In the genomic region with DNA sequence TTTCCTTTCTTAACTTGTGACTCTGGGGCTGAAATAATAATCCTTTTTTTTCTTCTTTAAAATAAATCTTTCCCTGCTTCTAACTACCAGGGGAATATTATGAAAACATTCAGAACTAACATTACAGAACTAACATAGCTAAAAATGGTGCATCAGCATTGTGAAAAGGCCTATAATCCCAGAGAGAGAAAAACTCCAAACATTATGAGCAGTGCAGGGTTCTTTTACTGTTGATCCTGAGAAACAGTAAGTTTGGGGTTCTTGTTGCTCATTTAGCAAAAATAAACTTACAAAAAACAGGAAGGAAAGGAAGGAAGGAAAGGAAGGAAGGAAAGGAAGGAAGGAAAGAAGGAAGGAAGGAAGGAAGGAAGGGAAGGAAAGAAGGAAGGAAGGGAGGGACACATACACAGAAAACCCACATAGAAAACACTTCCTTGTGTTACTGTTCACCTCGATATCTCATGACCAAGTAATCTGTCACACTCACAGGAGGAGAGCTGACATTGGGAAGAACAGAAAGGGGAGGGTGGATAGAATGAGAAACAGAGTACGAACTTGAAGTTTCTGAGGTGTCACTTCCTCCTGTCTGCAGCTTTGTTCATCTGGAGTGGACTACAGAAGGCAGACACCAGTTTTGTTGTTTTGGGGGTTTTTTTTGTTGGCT, we compare ENCODE assay signal across 10 cellular contexts. TPM values are rescaled to one million over a fixed set of nuclear protein-coding genes. Genes with fewer than 3 reads are reported as not detected.
DNase-seq lines count a peak whose midpoint lies in the region; ATAC-seq, FAIRE-seq and TF ChIP-seq lines count a peak whose summit lies in the region.
"Had no signal": no experiment of that assay in that cellular context is flagged by ENCODE, and none has a peak within 500 bp of the region (broad histone marks: within the 10 kb centered on the region; RNA-seq: fewer than 3 reads in every experiment).

No MANE protein-coding gene starts in this region.

- no peaks in the 10 kb centered on the region for H4K20me1 ChIP-seq in H1 (replicated peaks in 1 of 2; ENCODE audit: control insufficient read depth in 1 of 2, insufficient read depth in 2 of 2, low read length in 2 of 2)

- no peaks in the 10 kb centered on the region for H3K27me3 ChIP-seq in H1 (replicated peaks in 1 of 4; ENCODE audit: control insufficient read depth in 3 of 4, extremely low read depth in 1 of 4, insufficient read depth in 3 of 4, low read length in 3 of 4)
- no peaks in the 10 kb centered on the region for H3K27me3 ChIP-seq in aorta (ENCODE audit: control insufficient read depth in 1 of 2, insufficient read depth in 2 of 2, low read length in 1 of 2)

- intact Hi-C loops in natural killer cell (cut with micrococcal nuclease), result no loop called here
- intact Hi-C loops in aorta (cut with DNase I), result no loop called here

- TF ChIP-seq POLR2A in H1 (IDR thresholded peaks at IDR 0.05; ENCODE audit: control extremely low read depth in 1 of 2, low read depth in 2 of 2, low read length in 2 of 2), result no peak

- H3K9ac ChIP-seq in H1 (replicated peaks in 1 of 4; ENCODE audit: extremely low read depth in 1 of 4, low read depth in 3 of 4, low read length in 3 of 4), result no peak overlapping the region

- no peak for FAIRE-seq in H1 (lab: Jason Lieb, UNC)
- FAIRE-seq: colon had no signal

- TF ChIP-seq CTCF in natural killer cell (IDR thresholded peaks at IDR 0.05) (no peak), H1 (IDR thresholded peaks at IDR 0.05; ENCODE audit: control extremely low read depth in 1 of 3, insufficient read depth in 1 of 3, low read depth in 1 of 3, low read length in 3 of 3) (no peak)

- no peak overlapping the region for H2BK120ac ChIP-seq in H1 (replicated peaks; ENCODE audit: low read depth, low read length)

- no peaks in the 10 kb centered on the region for H3K9me3 Mint-ChIP-seq in natural killer cell
- H3K9me3 Mint-ChIP-seq in natural killer cell treated with Interleukin-12 subunit alpha and Interleukin-12 subunit beta and Interleukin-15 and Interleukin-18, amount 100 ng/mL, for 72 hours, result no peaks in the 10 kb centered on the region

- no peak overlapping the region for H3K4ac ChIP-seq in H1 (replicated peaks; ENCODE audit: insufficient read length, low read depth, low read length)

- no peak overlapping the region for H2AK5ac ChIP-seq in H1 (ENCODE audit: low read depth, low read length)

- H3K79me1 ChIP-seq in H1 (ENCODE audit: low read depth, low read length), result no peaks in the 10 kb centered on the region

- H3K4me1 ChIP-seq in H1 (replicated peaks in 1 of 4; ENCODE audit: control insufficient read depth in 3 of 4, insufficient read depth in 4 of 4, low read length in 3 of 4), result peaks cover 0 to 4% (median 1%) of the 10 kb centered on the region in 4 experiments; a peak in 2 of 7 replicates
- no peaks in the 10 kb centered on the region for H3K4me1 ChIP-seq in aorta (ENCODE audit: control insufficient read depth in 1 of 2, insufficient read depth in 2 of 2, low read length in 2 of 2)

- H3K27ac ChIP-seq in H1 (ENCODE audit: low read depth, low read length) (no peak overlapping the region), aorta (ENCODE audit: low read depth in 1 of 2, low read length in 2 of 2) (peak overlapping the region in 1 of 2 donors; percentile 76)

- H3K56ac ChIP-seq in H1 (replicated peaks; ENCODE audit: insufficient read length, low read depth, low read length), result no peak overlapping the region

- POLR2A ChIA-PET in H1 (lab: Charles Lee; ENCODE audit: partially characterized antibody), result no interaction called here

- H4K8ac ChIP-seq in H1 (ENCODE audit: extremely low read depth, insufficient read depth, low read length), result no peak overlapping the region

- TF ChIP-seq EP300 in H1 (IDR thresholded peaks at IDR 0.05; ENCODE audit: borderline replicate concordance in 1 of 2, low read depth in 2 of 2, low read length in 2 of 2), result no peak

- H3K4me1 Mint-ChIP-seq in natural killer cell, result peaks cover 6 to 7% of the 10 kb centered on the region in 2 donors
- H3K4me1 Mint-ChIP-seq in natural killer cell treated with Interleukin-12 subunit alpha and Interleukin-12 subunit beta and Interleukin-15 and Interleukin-18, amount 100 ng/mL, for 72 hours (ENCODE audit: low read depth in 2 of 2), result peaks cover 5 to 7% of the 10 kb centered on the region in 2 donors

- WGBS in H1 (ENCODE audit: extremely low coverage in 1 of 2, insufficient coverage in 1 of 2, insufficient read length in 1 of 2, insufficient replicate concordance in 2 of 2, low coverage in 1 of 2, low lambda C conversion rate in 2 of 2, missing lambda C conversion rate in 1 of 2), 2 experiments, result 86% methylated on average over 2 of the region's 2 CpGs; no CpG with 5 or more reads in 1 of the 2 experiments
- WGBS in aorta, 2 donors, result 7 to 8% methylated on average over 2 of the region's 2 CpGs

- peak; percentile 35 to 54 (median 52) for ATAC-seq in natural killer cell
- no peak for ATAC-seq in natural killer cell treated with Interleukin-12 subunit alpha and Interleukin-12 subunit beta and Interleukin-15 and Interleukin-18, amount 100 ng/mL, for 72 hours
- peak; percentile 54 for ATAC-seq in HG02884 (IDR thresholded peaks at IDR 0.05; ENCODE audit: unreplicated experiment)
- peak; percentile 22 for ATAC-seq in aorta (ENCODE audit: low FRiP score)
- no peak for ATAC-seq in HG03521 (IDR thresholded peaks at IDR 0.05; ENCODE audit: unreplicated experiment)

- peaks cover 17 to 24% of the 10 kb centered on the region in 2 donors for H3K27me3 Mint-ChIP-seq in natural killer cell (ENCODE audit: low read depth in 2 of 2)
- peaks cover 17 to 24% of the 10 kb centered on the region in 2 donors for H3K27me3 Mint-ChIP-seq in natural killer cell treated with Interleukin-12 subunit alpha and Interleukin-12 subunit beta and Interleukin-15 and Interleukin-18, amount 100 ng/mL, for 72 hours

- TF ChIP-seq RAD21 in H1 (IDR thresholded peaks at IDR 0.05 in 1 of 2, conservative IDR thresholded peaks at IDR 0.05 in 1 of 2; ENCODE audit: low read depth in 2 of 2, low read length in 2 of 2), result no peak

- H3K27ac Mint-ChIP-seq in natural killer cell, result no peak overlapping the region
- no peak overlapping the region for H3K27ac Mint-ChIP-seq in natural killer cell treated with Interleukin-12 subunit alpha and Interleukin-12 subunit beta and Interleukin-15 and Interleukin-18, amount 100 ng/mL, for 72 hours

- H2BK5ac ChIP-seq in H1 (ENCODE audit: low read depth, low read length), result no peak overlapping the region

- H3K23ac ChIP-seq in H1 (ENCODE audit: insufficient read length), result no peak overlapping the region

- no peaks in the 10 kb centered on the region for H3K79me2 ChIP-seq in H1 (ENCODE audit: control insufficient read depth in 1 of 2, insufficient read depth in 2 of 2, low read length in 2 of 2)

- H3K36me3 Mint-ChIP-seq in natural killer cell, result no peaks in the 10 kb centered on the region
- H3K36me3 Mint-ChIP-seq in natural killer cell treated with Interleukin-12 subunit alpha and Interleukin-12 subunit beta and Interleukin-15 and Interleukin-18, amount 100 ng/mL, for 72 hours, result no peaks in the 10 kb centered on the region

- CTCF ChIA-PET in H1 (lab: Charles Lee; ENCODE audit: partially characterized antibody), result no interaction called here

- no peaks in the 10 kb centered on the region for H3K23me2 ChIP-seq in H1 (ENCODE audit: low read depth, low read length)

- H2BK15ac ChIP-seq in H1 (ENCODE audit: low read length), result no peak overlapping the region

- H2BK12ac ChIP-seq in H1 (ENCODE audit: low read depth, low read length), result no peak overlapping the region

- H3K9me3 ChIP-seq in H1 (ENCODE audit: insufficient read depth in 2 of 2, low read depth in 1 of 2, low read length in 1 of 2) (no peaks in the 10 kb centered on the region), aorta (ENCODE audit: control insufficient read depth, low read length) (peaks cover 2% of the 10 kb centered on the region)

- no peak overlapping the region for H3K14ac ChIP-seq in H1 (ENCODE audit: insufficient read length)

- no peak overlapping the region for H3K4me2 ChIP-seq in H1 (ENCODE audit: insufficient read depth in 1 of 2, low read depth in 2 of 2, low read length in 2 of 2)

- DNase-seq in natural killer cell, result no peak
- DNase-seq in natural killer cell treated with Interleukin-12 subunit alpha and Interleukin-12 subunit beta and Interleukin-15 and Interleukin-18, amount 100 ng/mL, for 72 hours (ENCODE audit: low spot score), result no peak
- DNase-seq in H1 (ENCODE audit: low read depth in 1 of 2, low spot score in 2 of 2), result no peak
- no peak for DNase-seq in aorta
- DNase-seq in activated effector memory CD4-positive, alpha-beta T cell treated with anti-CD3 and anti-CD28 coated beads, Interleukin-2, amount 50 U/mL, for 16 hours, result no peak
- DNase-seq in HPDE6-E6E7 (ENCODE audit: extremely low spot score), result no peak
- DNase-seq: NCI-H1436 treated with DMSO at 0.1 percent for 48 hours had no signal

- peak overlapping the region; percentile 83 for H2AFZ ChIP-seq in H1 (ENCODE audit: low read length)

- H3K4me3 ChIP-seq in H1 (ENCODE audit: extremely low read depth in 1 of 4, insufficient read depth in 2 of 4, low read depth in 3 of 4, low read length in 4 of 4) (no peak overlapping the region), aorta (ENCODE audit: low read length in 2 of 2) (no peak overlapping the region)

- H4K5ac ChIP-seq in H1 (ENCODE audit: insufficient read length, low read depth, low read length), result no peak overlapping the region

- no peak overlapping the region for H3K18ac ChIP-seq in H1 (ENCODE audit: extremely low read depth, low read length)

- H4K91ac ChIP-seq in H1 (replicated peaks; ENCODE audit: insufficient read length, low read length), result no peak overlapping the region

- no peaks in the 10 kb centered on the region for H3K36me3 ChIP-seq in H1 (ENCODE audit: control insufficient read depth in 2 of 4, insufficient read depth in 4 of 4, low read length in 3 of 4)
- no peaks in the 10 kb centered on the region for H3K36me3 ChIP-seq in aorta (ENCODE audit: control insufficient read depth in 1 of 2, insufficient read depth in 2 of 2, low read length in 1 of 2)

- H2BK20ac ChIP-seq in H1 (ENCODE audit: low read length), result no peak overlapping the region

- H3K4me3 Mint-ChIP-seq in natural killer cell, result no peak overlapping the region
- no peak overlapping the region for H3K4me3 Mint-ChIP-seq in natural killer cell treated with Interleukin-12 subunit alpha and Interleukin-12 subunit beta and Interleukin-15 and Interleukin-18, amount 100 ng/mL, for 72 hours

RNA-seq across cellular contexts. Expression of a gene that starts 18.4 kb away (rescaled TPM):
- 10 to 100 TPM; 49.6 to 85.4 (median 67.3) TPM for total RNA-seq in natural killer cell
- 10 to 100 TPM; 56.3 to 74.4 TPM for total RNA-seq in natural killer cell treated with Interleukin-12 subunit alpha and Interleukin-12 subunit beta and Interleukin-15 and Interleukin-18, amount 100 ng/mL, for 72 hours
- total RNA-seq in H1 (2021; fragmentation: NEBNext Ultra II Directional; extraction: Animal tissue kit (Norgen Biotek cat#: 25700)), result 47.4 and 51.4 TPM in 2 replicates
- 10.2 and 15.3 TPM in 2 replicates for polyA plus RNA-seq in H1 (2011; rRNA removed)
- 25.2 TPM for polyA plus RNA-seq in H1 (2011; cell fraction: cytosol; rRNA removed)
- 12.7 TPM for polyA plus RNA-seq in H1 (2011; cell fraction: nucleus; rRNA removed)
- 24.3 to 38.4 TPM (median 31.1 TPM) in 4 replicates for polyA plus RNA-seq in H1 (2012, experiment 1 of 2)
- 1.8 TPM for polyA plus RNA-seq in H1 (2012, experiment 2 of 2)
- polyA plus RNA-seq in H1 (2013, experiment 1 of 2), result 21.1 TPM
- 21.8 TPM for polyA plus RNA-seq in H1 (2013, experiment 2 of 2)
- 45.7 and 90.8 TPM in 2 replicates for polyA minus RNA-seq in H1 (2011; rRNA and poly(A)+ RNA removed)
- polyA minus RNA-seq in H1 (2011; cell fraction: cytosol; rRNA and poly(A)+ RNA removed), result 16.9 TPM
- 83.3 TPM for polyA minus RNA-seq in H1 (2011; cell fraction: nucleus; rRNA and poly(A)+ RNA removed)
- total RNA-seq in aorta, result 10 to 100 TPM; 63.5 to 63.9 TPM
- 10 to 100 TPM; 20.0 to 35.5 TPM for polyA plus RNA-seq in aorta

Comparison
In these comparisons a context has a peak if more than half of its experiments do, and no peak if none do; other contexts are left out.
1. ATAC-seq: peak in natural killer cell (3 of 3), HG02884 (single experiment) and aorta (single experiment); none in natural killer cell treated with Interleukin-12 subunit alpha and Interleukin-12 subunit beta and Interleukin-15 and Interleukin-18, amount 100 ng/mL, for 72 hours (0 of 2) and HG03521 (single experiment).